Comparison of ENCODE assay signal across 8 cellular contexts in genomic region chr15:41494190-41494921, GRCh38. TPM values are rescaled to one million over a fixed set of nuclear protein-coding genes. Genes with fewer than 3 reads are reported as not detected.
DNase-seq lines count a peak whose midpoint lies in the region; ATAC-seq and TF ChIP-seq lines count a peak whose summit lies in the region.

No MANE protein-coding gene starts in this region.

- peak overlapping the region; percentile 22 for H3K4me3 ChIP-seq in hepatocyte
- H3K4me3 ChIP-seq in skin epidermis, result peak overlapping the region; percentile 28 to 61 (median 47)

- peak overlapping the region; percentile 56; the same call in 1 of the 2 replicates for H3K9ac ChIP-seq in ES-I3 (ENCODE audit: low read depth, low read length)

- 2% methylated on average over 33 of the region's 77 CpGs for WGBS in hepatocyte (ENCODE audit: low lambda C conversion rate, missing lambda C conversion rate)

- H3K27ac ChIP-seq in hepatocyte (peak overlapping the region; percentile 92), skin epidermis (no peak overlapping the region)

- H3K9me2 ChIP-seq in hepatocyte (replicated peaks; ENCODE audit: insufficient read depth), result no peaks in the 10 kb centered on the region

- peak overlapping the region; percentile 39 for H2AFZ ChIP-seq in hepatocyte

- peak overlapping the region; percentile 90 for H3K4me2 ChIP-seq in hepatocyte

- in situ Hi-C loops in KBM-7 (cut with MboI; ENCODE audit: low pct_unique_long_range_greater_than_20kb, low sequenced_read_pairs), result no loop called here

- TF ChIP-seq CTCF in hepatocyte (IDR thresholded peaks at IDR 0.05; ENCODE audit: poor library complexity), result no peak

- DNase-seq in KBM-7 (peak; percentile 32), hepatocyte (ENCODE audit: low spot score) (peak; percentile 69)
- peak; percentile 64 to 76 for DNase-seq in activated T-cell treated with anti-CD3 and anti-CD28 coated beads, Interleukin-2, amount 50 U/mL, for 48 hours
- DNase-seq in effector CD4-positive, alpha-beta T cell, result no peak

- peaks cover 24% of the 10 kb centered on the region for H3K79me2 ChIP-seq in hepatocyte

- H3K27me3 ChIP-seq in hepatocyte, result peaks cover 36% of the 10 kb centered on the region

- H3K9me3 ChIP-seq in ES-I3 (ENCODE audit: control insufficient read depth, insufficient read depth, low read length) (no peaks in the 10 kb centered on the region), hepatocyte (ENCODE audit: low read depth) (no peaks in the 10 kb centered on the region)

- H3K4me1 ChIP-seq in ES-I3 (ENCODE audit: insufficient read depth, low read length), result no peaks in the 10 kb centered on the region; the same call in 1 of the 2 replicates
- H3K4me1 ChIP-seq in hepatocyte (ENCODE audit: insufficient read depth), result peaks cover 19% of the 10 kb centered on the region

- peak; percentile 6 for ATAC-seq in GM21717 (IDR thresholded peaks at IDR 0.05; ENCODE audit: unreplicated experiment)
- no peak for ATAC-seq in GM21367 (IDR thresholded peaks at IDR 0.05; ENCODE audit: unreplicated experiment)

- no peaks in the 10 kb centered on the region for H4K20me1 ChIP-seq in hepatocyte (ENCODE audit: insufficient read depth, poor library complexity, severe bottlenecking)

- H3K36me3 ChIP-seq in ES-I3 (ENCODE audit: insufficient read depth, low read length) (no peaks in the 10 kb centered on the region), hepatocyte (replicated peaks; ENCODE audit: insufficient read depth, low read depth) (no peaks in the 10 kb centered on the region)

RNA-seq across cellular contexts. Expression of gene ITPKA, which starts 0.7 kb away (rescaled TPM):
- 18.5 and 20.5 TPM in 2 replicates for total RNA-seq in hepatocyte
- 16.2 and 33.3 TPM in 2 replicates for polyA plus RNA-seq in hepatocyte

RNA-seq across cellular contexts. Expression of gene LTK, which starts 19.3 kb away (rescaled TPM):
- total RNA-seq in hepatocyte, result 0.83 and 1.6 TPM in 2 replicates
- polyA plus RNA-seq in hepatocyte, result 1.1 and 1.2 TPM in 2 replicates

RNA-seq across cellular contexts. Expression of gene RPAP1, which starts 49.7 kb away (rescaled TPM):
- 15.9 and 16.3 TPM in 2 replicates for total RNA-seq in hepatocyte
- 26.5 and 29.3 TPM in 2 replicates for polyA plus RNA-seq in hepatocyte
